ENCODE assay signal across 11 cellular contexts in genomic region chr9:27194401-27195091, GRCh38.
DNase-seq lines count a peak whose midpoint lies in the region; ATAC-seq and TF ChIP-seq lines count a peak whose summit lies in the region.
"Had no signal": no experiment of that assay in that cellular context is flagged by ENCODE, and none has a peak within 500 bp of the region (broad histone marks: within the 10 kb centered on the region; RNA-seq: fewer than 3 reads in every experiment).

No MANE protein-coding gene starts in this region.

- POLR2A ChIA-PET in activated CD8-positive, alpha-beta T cell treated with anti-CD3 and anti-CD28 coated beads for 36 hours (lab: Charles Lee), result no interaction called here
- POLR2A ChIA-PET in activated CD8-positive, alpha-beta T cell treated with anti-CD3 and anti-CD28 coated beads, Interleukin-2, amount 10 ng/mL, durations not matched to agents 7 days and 5 days (lab: Charles Lee), result no interaction called here

- H3K36me3 ChIP-seq in RWPE2 (ENCODE audit: low read depth) (no peaks in the 10 kb centered on the region), gastroesophageal sphincter (no peaks in the 10 kb centered on the region), tibial artery (no peaks in the 10 kb centered on the region)
- H3K36me3 ChIP-seq: BE2C had no signal

- no peaks in the 10 kb centered on the region for H3K36me3 Mint-ChIP-seq in activated CD8-positive, alpha-beta T cell treated with anti-CD3 and anti-CD28 coated beads for 36 hours (ENCODE audit: low read depth)
- no peaks in the 10 kb centered on the region for H3K36me3 Mint-ChIP-seq in activated CD8-positive, alpha-beta T cell treated with anti-CD3 and anti-CD28 coated beads, Interleukin-2, amount 10 ng/mL, durations not matched to agents 7 days and 5 days (ENCODE audit: low read depth)

- peak; percentile 62 for ATAC-seq in activated CD8-positive, alpha-beta T cell treated with anti-CD3 and anti-CD28 coated beads for 36 hours
- ATAC-seq in activated CD8-positive, alpha-beta T cell treated with anti-CD3 and anti-CD28 coated beads, Interleukin-2, amount 10 ng/mL, durations not matched to agents 7 days and 5 days, result no peak
- peak; percentile 93 for ATAC-seq in RWPE2 (ENCODE audit: low read depth)
- peak; percentile 39 for ATAC-seq in gastroesophageal sphincter
- ATAC-seq in HG03342 (IDR thresholded peaks at IDR 0.05; ENCODE audit: unreplicated experiment), result no peak
- ATAC-seq: Panc1 had no signal

- no peaks in the 10 kb centered on the region for H3K27me3 Mint-ChIP-seq in activated CD8-positive, alpha-beta T cell treated with anti-CD3 and anti-CD28 coated beads for 36 hours
- peaks cover 4% of the 10 kb centered on the region for H3K27me3 Mint-ChIP-seq in activated CD8-positive, alpha-beta T cell treated with anti-CD3 and anti-CD28 coated beads, Interleukin-2, amount 10 ng/mL, durations not matched to agents 7 days and 5 days (ENCODE audit: low read depth)

- peaks cover 15% of the 10 kb centered on the region for H3K4me1 ChIP-seq in RWPE2 (ENCODE audit: insufficient read depth, poor library complexity, severe bottlenecking)
- H3K4me1 ChIP-seq in gastroesophageal sphincter, result peaks cover 0 to 15% (median 4%) of the 10 kb centered on the region in 3 donors
- peaks cover 0 to 71% (median 23%) of the 10 kb centered on the region in 4 donors for H3K4me1 ChIP-seq in tibial artery
- H3K4me1 ChIP-seq: BE2C had no signal

- WGBS in gastroesophageal sphincter (ENCODE audit: low coverage in 1 of 2), 2 donors, result 50 to 64% methylated on average over 3 to 4 of the region's 5 CpGs

- CTCF ChIA-PET in activated CD8-positive, alpha-beta T cell treated with anti-CD3 and anti-CD28 coated beads for 36 hours (lab: Charles Lee), result no interaction called here
- CTCF ChIA-PET in activated CD8-positive, alpha-beta T cell treated with anti-CD3 and anti-CD28 coated beads, Interleukin-2, amount 10 ng/mL, durations not matched to agents 7 days and 5 days (lab: Charles Lee), result no interaction called here

- H3K9me3 Mint-ChIP-seq in activated CD8-positive, alpha-beta T cell treated with anti-CD3 and anti-CD28 coated beads for 36 hours, result no peaks in the 10 kb centered on the region
- no peaks in the 10 kb centered on the region for H3K9me3 Mint-ChIP-seq in activated CD8-positive, alpha-beta T cell treated with anti-CD3 and anti-CD28 coated beads, Interleukin-2, amount 10 ng/mL, durations not matched to agents 7 days and 5 days (ENCODE audit: insufficient read depth)

- H3K4me3 ChIP-seq in RWPE2 (ENCODE audit: severe bottlenecking) (no peak overlapping the region), gastroesophageal sphincter (no peak overlapping the region), tibial artery (no peak overlapping the region)
- H3K4me3 ChIP-seq: heart left ventricle had no signal

- no peak for DNase-seq in activated CD8-positive, alpha-beta T cell treated with anti-CD3 and anti-CD28 coated beads for 36 hours
- no peak for DNase-seq in activated CD8-positive, alpha-beta T cell treated with anti-CD3 and anti-CD28 coated beads, Interleukin-2, amount 10 ng/mL, durations not matched to agents 7 days and 5 days
- DNase-seq in RWPE2 (ENCODE audit: low spot score) (no peak), tibial artery (no peak), COLO668 (lab: John Stamatoyannopoulos, UW; ENCODE audit: unreplicated experiment) (no peak)
- no peak for DNase-seq in stimulated activated CD4-positive, alpha-beta T cell treated with anti-CD3 and anti-CD28 coated beads, Interleukin-4, amount 100 ng/mL, for 24 hours
- DNase-seq: BE2C, heart left ventricle had no signal

- no peak overlapping the region for H3K4me3 Mint-ChIP-seq in activated CD8-positive, alpha-beta T cell treated with anti-CD3 and anti-CD28 coated beads for 36 hours
- no peak overlapping the region for H3K4me3 Mint-ChIP-seq in activated CD8-positive, alpha-beta T cell treated with anti-CD3 and anti-CD28 coated beads, Interleukin-2, amount 10 ng/mL, durations not matched to agents 7 days and 5 days

- no peaks in the 10 kb centered on the region for H3K9me3 ChIP-seq in RWPE2 (ENCODE audit: severe bottlenecking)
- H3K9me3 ChIP-seq in gastroesophageal sphincter, result no peaks in the 10 kb centered on the region
- no peaks in the 10 kb centered on the region for H3K9me3 ChIP-seq in tibial artery
- H3K9me3 ChIP-seq: BE2C, heart left ventricle had no signal

- no peak for TF ChIP-seq CTCF in activated CD8-positive, alpha-beta T cell treated with anti-CD3 and anti-CD28 coated beads for 36 hours (IDR thresholded peaks at IDR 0.05)
- no peak for TF ChIP-seq CTCF in RWPE2 (IDR thresholded peaks at IDR 0.05; ENCODE audit: poor library complexity, severe bottlenecking)
- no peak for TF ChIP-seq CTCF in gastroesophageal sphincter (IDR thresholded peaks at IDR 0.05)
- no peak for TF ChIP-seq CTCF in tibial artery (IDR thresholded peaks at IDR 0.05)

- TF ChIP-seq POLR2A in gastroesophageal sphincter (IDR thresholded peaks at IDR 0.05), result no peak

- peaks cover 4% of the 10 kb centered on the region for H3K4me1 Mint-ChIP-seq in activated CD8-positive, alpha-beta T cell treated with anti-CD3 and anti-CD28 coated beads for 36 hours (ENCODE audit: low read depth)
- no peaks in the 10 kb centered on the region for H3K4me1 Mint-ChIP-seq in activated CD8-positive, alpha-beta T cell treated with anti-CD3 and anti-CD28 coated beads, Interleukin-2, amount 10 ng/mL, durations not matched to agents 7 days and 5 days (ENCODE audit: low read depth)

- intact Hi-C loops in activated CD8-positive, alpha-beta T cell treated with anti-CD3 and anti-CD28 coated beads for 36 hours (cut with micrococcal nuclease), result no loop called here
- intact Hi-C loops in tibial artery (cut with DNase I; ENCODE audit: low total_unique reads), result no loop called here

- H3K27ac Mint-ChIP-seq in activated CD8-positive, alpha-beta T cell treated with anti-CD3 and anti-CD28 coated beads for 36 hours, result no peak overlapping the region
- no peak overlapping the region for H3K27ac Mint-ChIP-seq in activated CD8-positive, alpha-beta T cell treated with anti-CD3 and anti-CD28 coated beads, Interleukin-2, amount 10 ng/mL, durations not matched to agents 7 days and 5 days

- TF ChIP-seq EP300 in gastroesophageal sphincter (IDR thresholded peaks at IDR 0.05), result no peak

- H3K27me3 ChIP-seq in RWPE2 (ENCODE audit: insufficient read depth, poor library complexity, severe bottlenecking), result no peaks in the 10 kb centered on the region
- H3K27me3 ChIP-seq in gastroesophageal sphincter, result no peaks in the 10 kb centered on the region
- no peaks in the 10 kb centered on the region for H3K27me3 ChIP-seq in tibial artery
- H3K27me3 ChIP-seq: heart left ventricle had no signal

- peak overlapping the region; percentile 49 for H3K27ac ChIP-seq in RWPE2 (ENCODE audit: poor library complexity, severe bottlenecking)
- H3K27ac ChIP-seq in gastroesophageal sphincter, result peak overlapping the region in 1 of 4 donors; percentile 13
- peak overlapping the region; percentile 45 to 76 for H3K27ac ChIP-seq in tibial artery

Comparison
In these comparisons a context has a peak if more than half of its experiments do, and no peak if none do; other contexts are left out.
1. ATAC-seq: peak in activated CD8-positive, alpha-beta T cell treated with anti-CD3 and anti-CD28 coated beads for 36 hours (single experiment), RWPE2 (single experiment) and gastroesophageal sphincter (single experiment); none in activated CD8-positive, alpha-beta T cell treated with anti-CD3 and anti-CD28 coated beads, Interleukin-2, amount 10 ng/mL, durations not matched to agents 7 days and 5 days (single experiment) and HG03342 (single experiment).